In the genomic region with DNA sequence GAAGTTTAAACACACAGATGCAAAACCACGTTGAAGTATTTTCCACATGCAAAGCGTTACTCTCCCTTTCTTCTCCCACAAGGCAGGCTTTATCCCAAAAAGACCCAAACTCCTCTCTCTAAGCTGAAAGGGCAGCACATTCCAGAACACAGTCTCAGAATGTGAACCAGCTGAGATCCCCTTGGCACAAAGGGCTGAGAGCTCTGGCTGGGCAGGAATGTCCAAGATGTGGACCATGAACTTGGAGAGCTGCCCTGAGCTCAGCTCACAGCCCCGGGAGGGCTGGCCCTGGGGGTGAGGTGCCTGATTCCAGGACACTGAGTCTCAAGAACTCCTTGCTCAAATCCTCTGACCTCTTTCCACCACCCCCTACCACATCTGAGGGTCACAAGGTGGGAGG, we compare ENCODE assay signal across 19 cellular contexts. TPM values are rescaled to one million over a fixed set of nuclear protein-coding genes. Genes with fewer than 3 reads are reported as not detected.
A peak's percentile ranks its signal among the peaks of the same experiment; 100 is the strongest.
DNase-seq lines count a peak whose midpoint lies in the region; ATAC-seq, FAIRE-seq and TF ChIP-seq lines count a peak whose summit lies in the region.
"Had no signal": no experiment of that assay in that cellular context is flagged by ENCODE, and none has a peak within 500 bp of the region (broad histone marks: within the 10 kb centered on the region; RNA-seq: fewer than 3 reads in every experiment).

No MANE protein-coding gene starts in this region.

- CTCF ChIA-PET in WTC11 (lab: Charles Lee) = interaction anchor here (1.2 to 2.1 kb wide), 3 partner anchors 17 to 293 kb away, joined by 3 to 11 read pairs (median 11); no protein-coding TSS in a partner anchor

- no peak overlapping the region for H2AK5ac ChIP-seq in neuronal stem cell (ENCODE audit: low read depth, low read length)

- ATAC-seq in GM23338 (peak; percentile 53), GM19023 (IDR thresholded peaks at IDR 0.05; ENCODE audit: unreplicated experiment) (no peak), WTC11 (no peak)
- no peak for ATAC-seq in activated T-cell treated with anti-CD3 and anti-CD28 coated beads, Interleukin-2, amount 50 U/mL, for 72 hours (replicated peaks in 1 of 2)
- ATAC-seq: GM12878 had no signal

- H2BK120ac ChIP-seq in neuronal stem cell (ENCODE audit: low read depth, low read length) = no peak overlapping the region

- H2BK15ac ChIP-seq in neuronal stem cell (ENCODE audit: low read length) = no peak overlapping the region

- no peak overlapping the region for H3K4me3 ChIP-seq in GM23338
- H3K4me3 ChIP-seq in kidney (ENCODE audit: low read length in 2 of 2) = peak overlapping the region in 1 of 2 donors; percentile 38
- H3K4me3 ChIP-seq in skeletal muscle satellite cell (ENCODE audit: low read length) = no peak overlapping the region
- no peak overlapping the region for H3K4me3 ChIP-seq in neuronal stem cell (ENCODE audit: low read length in 2 of 2)
- H3K4me3 ChIP-seq: cardiac muscle cell, GM12878 had no signal

- H3K4me1 ChIP-seq in GM23338 (ENCODE audit: insufficient read depth) = no peaks in the 10 kb centered on the region
- H3K4me1 ChIP-seq in kidney (ENCODE audit: control insufficient read depth in 1 of 2, insufficient read depth in 1 of 2, low read depth in 1 of 2, low read length in 2 of 2) = peaks cover 58 to 60% of the 10 kb centered on the region in 2 donors
- H3K4me1 ChIP-seq in skeletal muscle satellite cell (ENCODE audit: control insufficient read depth, insufficient read depth, low read length) = peaks cover 17% of the 10 kb centered on the region
- H3K4me1 ChIP-seq in neuronal stem cell (ENCODE audit: control insufficient read depth in 2 of 2, insufficient read depth in 1 of 2, low read depth in 1 of 2, low read length in 2 of 2) = peaks cover 0 to 2% of the 10 kb centered on the region in 2 donors

- H3K9me3 ChIP-seq in kidney (ENCODE audit: control insufficient read depth in 1 of 2, low read length in 2 of 2) (no peaks in the 10 kb centered on the region), skeletal muscle satellite cell (replicated peaks; ENCODE audit: low read length) (no peaks in the 10 kb centered on the region), neuronal stem cell (replicated peaks in 1 of 2; ENCODE audit: control insufficient read depth in 2 of 2, insufficient read depth in 1 of 2, low read depth in 1 of 2, low read length in 2 of 2) (no peaks in the 10 kb centered on the region)

- no peaks in the 10 kb centered on the region; the same call in 2 of the 3 replicates for H3K36me3 Mint-ChIP-seq in GM23338 (ENCODE audit: low read depth)
- peaks cover 2% of the 10 kb centered on the region for H3K36me3 Mint-ChIP-seq in chondrocyte (ENCODE audit: low read depth)
- no peaks in the 10 kb centered on the region for H3K36me3 Mint-ChIP-seq in activated T-cell treated with anti-CD3 and anti-CD28 coated beads, Interleukin-2, amount 50 U/mL, for 72 hours (ENCODE audit: insufficient read depth in 2 of 2)
- no peaks in the 10 kb centered on the region for H3K36me3 Mint-ChIP-seq in WTC11

- no CpG with 5 or more reads among the region's 3 CpGs for WGBS in neuronal stem cell (ENCODE audit: extremely low coverage in 2 of 2, insufficient read length in 2 of 2, insufficient replicate concordance in 1 of 2), 2 donors

- H3K4me1 Mint-ChIP-seq in GM23338 = no peaks in the 10 kb centered on the region
- peaks cover 36% of the 10 kb centered on the region for H3K4me1 Mint-ChIP-seq in chondrocyte (ENCODE audit: low read depth)
- no peaks in the 10 kb centered on the region for H3K4me1 Mint-ChIP-seq in activated T-cell treated with anti-CD3 and anti-CD28 coated beads, Interleukin-2, amount 50 U/mL, for 72 hours (ENCODE audit: low read depth)
- no peaks in the 10 kb centered on the region for H3K4me1 Mint-ChIP-seq in WTC11

- H3K4me3 Mint-ChIP-seq in GM23338 (no peak overlapping the region), chondrocyte (ENCODE audit: unreplicated experiment) (no peak overlapping the region), WTC11 (no peak overlapping the region)
- H3K4me3 Mint-ChIP-seq in activated T-cell treated with anti-CD3 and anti-CD28 coated beads, Interleukin-2, amount 50 U/mL, for 72 hours = no peak overlapping the region

- no peaks in the 10 kb centered on the region; the same call in 1 of the 2 replicates for H3K79me2 ChIP-seq in GM23338 (replicated peaks; ENCODE audit: insufficient read depth)

- H3K18ac ChIP-seq in neuronal stem cell (ENCODE audit: low read length) = no peak overlapping the region

- no peak overlapping the region for H2BK5ac ChIP-seq in neuronal stem cell (ENCODE audit: low read length)

- H3K4ac ChIP-seq in neuronal stem cell (ENCODE audit: low read length) = no peak overlapping the region

- no peak overlapping the region for H3K23ac ChIP-seq in neuronal stem cell (ENCODE audit: low read depth, low read length, poor library complexity)

- no peaks in the 10 kb centered on the region for H3F3A ChIP-seq in GM23338 (replicated peaks; ENCODE audit: low read depth)

- no peaks in the 10 kb centered on the region; the same call in 1 of the 2 replicates for H4K20me1 ChIP-seq in GM23338 (replicated peaks; ENCODE audit: insufficient read depth)

- no peaks in the 10 kb centered on the region for H3K9me2 ChIP-seq in GM23338 (ENCODE audit: insufficient read depth)

- intact Hi-C loops in kidney (cut with DNase I) = no loop called here

- H4K8ac ChIP-seq in neuronal stem cell (ENCODE audit: low read depth, low read length) = no peak overlapping the region

- H3K14ac ChIP-seq in neuronal stem cell (ENCODE audit: low read length) = no peak overlapping the region

- H3K4me2 ChIP-seq in GM23338 = no peak overlapping the region
- H3K4me2 ChIP-seq in skeletal muscle satellite cell (ENCODE audit: low read length) = peak overlapping the region; percentile 2
- no peak overlapping the region for H3K4me2 ChIP-seq in neuronal stem cell (ENCODE audit: insufficient read depth, low read length, poor library complexity, severe bottlenecking)

- H2AFZ ChIP-seq in GM23338 (no peak overlapping the region), neuronal stem cell (ENCODE audit: low read length) (no peak overlapping the region)

- H3K27ac Mint-ChIP-seq in GM23338 (no peak overlapping the region), chondrocyte (ENCODE audit: unreplicated experiment) (peak overlapping the region; percentile 95), WTC11 (no peak overlapping the region)
- no peak overlapping the region for H3K27ac Mint-ChIP-seq in activated T-cell treated with anti-CD3 and anti-CD28 coated beads, Interleukin-2, amount 50 U/mL, for 72 hours

- H4K91ac ChIP-seq in neuronal stem cell (ENCODE audit: low read depth, low read length, poor library complexity) = no peak overlapping the region

- TF ChIP-seq CTCF in GM23338 (conservative IDR thresholded peaks at IDR 0.05; ENCODE audit: low read depth in 2 of 2) = no peak
- TF ChIP-seq CTCF in chondrocyte (IDR thresholded peaks at IDR 0.05) = no peak
- TF ChIP-seq CTCF in kidney (IDR thresholded peaks at IDR 0.05; ENCODE audit: borderline replicate concordance, extremely low read depth, insufficient read depth) = no peak
- no peak for TF ChIP-seq CTCF in WTC11 (IDR thresholded peaks at IDR 0.05)

- no peak overlapping the region for H2BK12ac ChIP-seq in neuronal stem cell (ENCODE audit: low read length)

- H3K27me3 Mint-ChIP-seq in GM23338 (ENCODE audit: insufficient read depth, low read depth, poor library complexity) (peaks cover 6% of the 10 kb centered on the region), chondrocyte (ENCODE audit: low read depth) (no peaks in the 10 kb centered on the region), WTC11 (ENCODE audit: low read depth) (no peaks in the 10 kb centered on the region)
- H3K27me3 Mint-ChIP-seq in activated T-cell treated with anti-CD3 and anti-CD28 coated beads, Interleukin-2, amount 50 U/mL, for 72 hours (ENCODE audit: low read depth) = no peaks in the 10 kb centered on the region

- no peak for FAIRE-seq in kidney (lab: Jason Lieb, UNC)
- FAIRE-seq: GM12878 had no signal

- H3K27ac ChIP-seq in GM23338 (ENCODE audit: low read depth) (no peak overlapping the region), kidney (ENCODE audit: low read depth in 2 of 2, low read length in 2 of 2) (peak overlapping the region; percentile 77 to 85), neuronal stem cell (replicated peaks; ENCODE audit: low read length) (no peak overlapping the region)
- H3K27ac ChIP-seq: C4-2B, cardiac muscle cell had no signal

- DNase-seq in GM23338 (ENCODE audit: low spot score) (no peak), chondrocyte (ENCODE audit: low spot score) (no peak), kidney (no peak), WTC11 (ENCODE audit: low spot score) (no peak), neuronal stem cell (ENCODE audit: low spot score) (no peak)
- DNase-seq in activated T-cell treated with anti-CD3 and anti-CD28 coated beads, Interleukin-2, amount 50 U/mL, for 72 hours = no peak
- DNase-seq: activated CD4-positive, alpha-beta T cell treated with anti-CD3 and anti-CD28 coated beads, Interleukin-2, amount 50 U/mL, for 4 hours; DND-41; mesendoderm; MM.1S; SHP77 treated with DMSO at 0.1 percent for 48 hours; stimulated activated CD8-positive, alpha-beta memory T cell treated with anti-CD3 and anti-CD28 coated beads, Interleukin-4, amount 100 ng/mL, for 48 hours had no signal

- POLR2A ChIA-PET in WTC11 (lab: Charles Lee) = no interaction called here

- H3K36me3 ChIP-seq in GM23338 (ENCODE audit: insufficient read depth) (no peaks in the 10 kb centered on the region), kidney (ENCODE audit: control insufficient read depth in 1 of 2, insufficient read depth in 2 of 2, low read length in 2 of 2) (peaks cover 0 to 14% of the 10 kb centered on the region in 2 donors), skeletal muscle satellite cell (ENCODE audit: insufficient read depth, low read length) (no peaks in the 10 kb centered on the region), neuronal stem cell (replicated peaks in 1 of 2; ENCODE audit: control insufficient read depth in 2 of 2, insufficient read depth in 2 of 2, low read length in 2 of 2) (no peaks in the 10 kb centered on the region)
- H3K36me3 ChIP-seq: cardiac muscle cell had no signal

- peaks cover 2% of the 10 kb centered on the region for H3K79me1 ChIP-seq in neuronal stem cell (ENCODE audit: low read depth, low read length)

- H3K9me3 Mint-ChIP-seq in GM23338 (no peaks in the 10 kb centered on the region), chondrocyte (ENCODE audit: low read depth) (no peaks in the 10 kb centered on the region), WTC11 (no peaks in the 10 kb centered on the region)
- H3K9me3 Mint-ChIP-seq in activated T-cell treated with anti-CD3 and anti-CD28 coated beads, Interleukin-2, amount 50 U/mL, for 72 hours = no peaks in the 10 kb centered on the region

- H3K9ac ChIP-seq in kidney (ENCODE audit: low read length in 2 of 2) = no peak overlapping the region
- no peak overlapping the region for H3K9ac ChIP-seq in skeletal muscle satellite cell (ENCODE audit: low read depth, low read length)
- H3K9ac ChIP-seq in neuronal stem cell (ENCODE audit: low read depth, low read length, poor library complexity) = no peak overlapping the region

- H3K27me3 ChIP-seq in GM23338 (ENCODE audit: insufficient read depth) (no peaks in the 10 kb centered on the region), skeletal muscle satellite cell (ENCODE audit: control insufficient read depth, insufficient read depth, low read length) (no peaks in the 10 kb centered on the region), neuronal stem cell (ENCODE audit: control insufficient read depth in 3 of 3, insufficient read depth in 3 of 3, low read depth in 1 of 3, low read length in 3 of 3) (no peaks in the 10 kb centered on the region)
- H3K27me3 ChIP-seq: cardiac muscle cell had no signal

RNA-seq across cellular contexts. Expression of a gene that starts 11.7 kb away (rescaled TPM):
- total RNA-seq in GM23338 (2014; rRNA removed; shearing (Covaris generic)) = 33.8 and 36.9 TPM in 2 replicates
- polyA plus RNA-seq in GM23338 (2016; fragmentation: Nextera tagmentation; extraction: Ambion mirVana) (11.3 and 13.5 TPM in 2 replicates), kidney (ENCODE audit: insufficient read depth, low read depth, low replicate concordance) (352 TPM)
- total RNA-seq in chondrocyte (9.3 to 15.0 TPM (median 14.2 TPM) in 3 replicates), kidney (49.3 TPM), WTC11 (2021) (31.0 to 37.5 TPM (median 36.2 TPM) in 3 replicates)
- total RNA-seq in skeletal muscle satellite cell (2012; rRNA removed) = 7.0 and 8.1 TPM in 2 replicates
- 10 to 100 TPM in 1 of 2 donors, 1 to 10 TPM in 1; 8.1 to 13.1 TPM for total RNA-seq in activated T-cell treated with anti-CD3 and anti-CD28 coated beads, Interleukin-2, amount 50 U/mL, for 72 hours
- polyA plus RNA-seq in neuronal stem cell (2013, experiment 1 of 2) = 11.9 TPM
- polyA plus RNA-seq in neuronal stem cell (2013, experiment 2 of 2) = 11.5 TPM

RNA-seq across cellular contexts. Expression of a gene that starts 31.2 kb away (rescaled TPM):
- total RNA-seq in GM23338 (2014; rRNA removed; shearing (Covaris generic)) = not detected in 2 replicates
- polyA plus RNA-seq in GM23338 (2016; fragmentation: Nextera tagmentation; extraction: Ambion mirVana) = not detected in 2 replicates
- not detected in 3 replicates for total RNA-seq in chondrocyte
- not detected for total RNA-seq in kidney
- not detected for polyA plus RNA-seq in kidney (ENCODE audit: insufficient read depth, low read depth, low replicate concordance)
- not detected in 2 replicates for total RNA-seq in skeletal muscle satellite cell (2012; rRNA removed)
- not detected for total RNA-seq in activated T-cell treated with anti-CD3 and anti-CD28 coated beads, Interleukin-2, amount 50 U/mL, for 72 hours
- not detected in 3 replicates for total RNA-seq in WTC11 (2021)
- not detected for polyA plus RNA-seq in neuronal stem cell (2013, experiment 1 of 2)
- polyA plus RNA-seq in neuronal stem cell (2013, experiment 2 of 2) = not detected
- total RNA-seq: cardiac muscle cell, GM12878, HT1080, posterior vena cava had no signal
- polyA plus RNA-seq: cardiac muscle cell, GM12878 had no signal

Comparison
In these comparisons a context has a peak if more than half of its experiments do, and no peak if none do; other contexts are left out.
1. H3K27ac ChIP-seq: peak in kidney (2 of 2); none in GM23338 (single experiment) and neuronal stem cell (single experiment).